In genomic region chr3:44499149-44499898, GRCh38 we compare ENCODE assay signal across 2 cellular contexts.
TF ChIP-seq lines count a peak whose summit lies in the region.

No MANE protein-coding gene starts in this region.

TF ChIP-seq in HCT116, 20 proteins besides CTCF, POLR2A, EP300 and RAD21:
- TF ChIP-seq ZBTB33 (IDR thresholded peaks at IDR 0.05; ENCODE audit: extremely low read depth, insufficient replicate concordance, low read length), result no peak
- TF ChIP-seq ZNF274 (IDR thresholded peaks at IDR 0.05; ENCODE audit: low read depth, low read length), result peak; percentile 67
- no peak for TF ChIP-seq EGR1 (IDR thresholded peaks at IDR 0.05; ENCODE audit: low read depth)
- no peak for TF ChIP-seq CEBPB (IDR thresholded peaks at IDR 0.05; ENCODE audit: low read depth)

TF ChIP-seq in H1, 55 proteins besides CTCF, POLR2A, EP300 and RAD21:
- TF ChIP-seq JUN (IDR thresholded peaks at IDR 0.05; ENCODE audit: low read depth, low read length) (no peak), ZNF274 (IDR thresholded peaks at IDR 0.05; ENCODE audit: borderline replicate concordance, extremely low read depth, low read length) (peak; percentile 73), ATF2 (IDR thresholded peaks at IDR 0.05; ENCODE audit: low read length) (no peak)
